In genomic region chr10:22002531-22003110, GRCh38 we compare ENCODE assay signal across 8 cellular contexts. TPM values are rescaled to one million over a fixed set of nuclear protein-coding genes. Genes with fewer than 3 reads are reported as not detected.
A peak's percentile ranks its signal among the peaks of the same experiment; 100 is the strongest.
DNase-seq lines count a peak whose midpoint lies in the region; ATAC-seq, FAIRE-seq and TF ChIP-seq lines count a peak whose summit lies in the region.

No MANE protein-coding gene starts in this region.

- no peak for TF ChIP-seq EP300 in H1 (IDR thresholded peaks at IDR 0.05; ENCODE audit: borderline replicate concordance in 1 of 2, low read depth in 2 of 2, low read length in 2 of 2)

- H2BK12ac ChIP-seq in H1 (ENCODE audit: low read depth, low read length) = no peak overlapping the region

- H3K9ac ChIP-seq in H1 (replicated peaks in 1 of 4; ENCODE audit: extremely low read depth in 1 of 4, low read depth in 3 of 4, low read length in 3 of 4) (peak overlapping the region; percentile 31 to 82 (median 62)), mucosa of rectum (ENCODE audit: low read depth in 1 of 2, low read length in 2 of 2) (peak overlapping the region; percentile 88 to 92)

- TF ChIP-seq POLR2A in H1 (IDR thresholded peaks at IDR 0.05; ENCODE audit: control extremely low read depth in 1 of 2, low read depth in 2 of 2, low read length in 2 of 2) = no peak

- no peak overlapping the region for H3K27ac ChIP-seq in H1 (ENCODE audit: low read depth, low read length)
- H3K27ac ChIP-seq in mucosa of rectum (ENCODE audit: low read depth in 2 of 2, low read length in 2 of 2) = peak overlapping the region; percentile 94

- H3K27me3 ChIP-seq in BE2C = no peaks in the 10 kb centered on the region
- H3K27me3 ChIP-seq in H1 (replicated peaks in 1 of 4; ENCODE audit: control insufficient read depth in 3 of 4, extremely low read depth in 1 of 4, insufficient read depth in 3 of 4, low read length in 3 of 4) = peaks cover 0 to 4% (median 0%) of the 10 kb centered on the region in 4 experiments; a peak in 2 of 7 replicates
- no peaks in the 10 kb centered on the region for H3K27me3 ChIP-seq in mucosa of rectum (ENCODE audit: control insufficient read depth in 2 of 2, insufficient read depth in 2 of 2, low read length in 2 of 2)

- H2AFZ ChIP-seq in H1 (ENCODE audit: low read length) = 0 out of 2 replicates have a peak overlapping the region, but pooled peaks have one; percentile 15

- peaks cover 0 to 11% of the 10 kb centered on the region in 2 experiments; a peak in 1 of 4 replicates for H3K79me2 ChIP-seq in H1 (ENCODE audit: control insufficient read depth in 1 of 2, insufficient read depth in 2 of 2, low read length in 2 of 2)

- H3K4me2 ChIP-seq in H1 (ENCODE audit: insufficient read depth in 1 of 2, low read depth in 2 of 2, low read length in 2 of 2) = peak overlapping the region; percentile 88 to 97

- H3K4me1 ChIP-seq in BE2C (no peaks in the 10 kb centered on the region; the same call in 1 of the 2 replicates), H1 (replicated peaks in 1 of 4; ENCODE audit: control insufficient read depth in 3 of 4, insufficient read depth in 4 of 4, low read length in 3 of 4) (peaks cover 0 to 3% (median 1%) of the 10 kb centered on the region in 4 experiments; a peak in 2 of 7 replicates), mucosa of rectum (ENCODE audit: control insufficient read depth in 2 of 2, insufficient read depth in 2 of 2, low read length in 2 of 2) (peaks cover 3 to 12% of the 10 kb centered on the region in 2 donors)

- no peaks in the 10 kb centered on the region for H3K79me1 ChIP-seq in H1 (ENCODE audit: low read depth, low read length)

- H3K56ac ChIP-seq in H1 (replicated peaks; ENCODE audit: insufficient read length, low read depth, low read length) = no peak overlapping the region

- no peak overlapping the region for H3K23ac ChIP-seq in H1 (ENCODE audit: insufficient read length)

- WGBS in H1 (ENCODE audit: extremely low coverage in 1 of 2, insufficient coverage in 1 of 2, insufficient read length in 1 of 2, insufficient replicate concordance in 2 of 2, low coverage in 1 of 2, low lambda C conversion rate in 2 of 2, missing lambda C conversion rate in 1 of 2), 2 experiments = 6% methylated on average over 16 of the region's 17 CpGs; no CpG with 5 or more reads in 1 of the 2 experiments

- TF ChIP-seq CTCF in BE2C (IDR thresholded peaks at IDR 0.05; ENCODE audit: low read depth, low read length) (no peak), H1 (IDR thresholded peaks at IDR 0.05; ENCODE audit: control extremely low read depth in 1 of 3, insufficient read depth in 1 of 3, low read depth in 1 of 3, low read length in 3 of 3) (no peak)

- H4K91ac ChIP-seq in H1 (replicated peaks; ENCODE audit: insufficient read length, low read length) = no peak overlapping the region

- DNase-seq in BE2C (no peak), SK-N-DZ (ENCODE audit: low spot score) (peak; percentile 9), H1 (ENCODE audit: low read depth in 1 of 2, low spot score in 2 of 2) (no peak), globus pallidus (ENCODE audit: low spot score) (no peak)
- no peak for DNase-seq in activated CD4-positive, CD25-positive, alpha-beta regulatory T cell treated with anti-CD3 and anti-CD28 coated beads, Interleukin-2, amount 50 U/mL, for 72 hours

- no peak overlapping the region for H2BK20ac ChIP-seq in H1 (ENCODE audit: low read length)

- no peak overlapping the region for H4K5ac ChIP-seq in H1 (ENCODE audit: insufficient read length, low read depth, low read length)

- no peak overlapping the region for H2BK120ac ChIP-seq in H1 (replicated peaks; ENCODE audit: low read depth, low read length)

- H3K9me3 ChIP-seq in BE2C = no peaks in the 10 kb centered on the region
- H3K9me3 ChIP-seq in H1 (ENCODE audit: insufficient read depth in 2 of 2, low read depth in 1 of 2, low read length in 1 of 2) = no peaks in the 10 kb centered on the region; a peak in 1 of 4 replicates
- no peaks in the 10 kb centered on the region for H3K9me3 ChIP-seq in mucosa of rectum (ENCODE audit: control insufficient read depth in 2 of 2, low read length in 2 of 2)

- H3K4ac ChIP-seq in H1 (replicated peaks; ENCODE audit: insufficient read length, low read depth, low read length) = no peak overlapping the region

- POLR2A ChIA-PET in H1 (lab: Charles Lee; ENCODE audit: partially characterized antibody) = interaction anchor here (1.5 to 1.8 kb wide), 2 partner anchors 9 to 314 kb away, joined by 3 to 8 read pairs; partner anchors contain the start of gene COMMD3

- peak overlapping the region; percentile 9; the same call in 1 of the 2 replicates for H4K8ac ChIP-seq in H1 (ENCODE audit: extremely low read depth, insufficient read depth, low read length)

- no peaks in the 10 kb centered on the region for H3K36me3 ChIP-seq in BE2C
- no peaks in the 10 kb centered on the region for H3K36me3 ChIP-seq in H1 (ENCODE audit: control insufficient read depth in 2 of 4, insufficient read depth in 4 of 4, low read length in 3 of 4)
- H3K36me3 ChIP-seq in mucosa of rectum (ENCODE audit: control insufficient read depth in 2 of 2, insufficient read depth in 2 of 2, low read length in 2 of 2) = no peaks in the 10 kb centered on the region

- peaks cover 0 to 2% of the 10 kb centered on the region in 2 experiments for H4K20me1 ChIP-seq in H1 (replicated peaks in 1 of 2; ENCODE audit: control insufficient read depth in 1 of 2, insufficient read depth in 2 of 2, low read length in 2 of 2)

- H3K4me3 ChIP-seq in BE2C (ENCODE audit: low read depth, low read length) = peak overlapping the region; percentile 89
- peak overlapping the region; percentile 56 to 85 (median 83) for H3K4me3 ChIP-seq in H1 (ENCODE audit: extremely low read depth in 1 of 4, insufficient read depth in 2 of 4, low read depth in 3 of 4, low read length in 4 of 4)
- H3K4me3 ChIP-seq in mucosa of rectum (ENCODE audit: low read length in 2 of 2) = peak overlapping the region; percentile 90 to 94

- FAIRE-seq in H1 (lab: Jason Lieb, UNC) = peak; percentile 69

- CTCF ChIA-PET in H1 (lab: Charles Lee; ENCODE audit: partially characterized antibody) = interaction anchor here (0.6 to 4.7 kb wide), 7 partner anchors 10 to 986 kb away, joined by 3 to 32 read pairs (median 4); no protein-coding TSS in a partner anchor

- H2BK5ac ChIP-seq in H1 (ENCODE audit: low read depth, low read length) = no peak overlapping the region; the same call in 1 of the 2 replicates

- ATAC-seq in GM18868 (IDR thresholded peaks at IDR 0.05; ENCODE audit: unreplicated experiment) = peak; percentile 8
- peak; percentile 24 for ATAC-seq in HG03045 (IDR thresholded peaks at IDR 0.05; ENCODE audit: unreplicated experiment)

- TF ChIP-seq RAD21 in H1 (IDR thresholded peaks at IDR 0.05 in 1 of 2, conservative IDR thresholded peaks at IDR 0.05 in 1 of 2; ENCODE audit: low read depth in 2 of 2, low read length in 2 of 2) = no peak

- no peak overlapping the region for H2AK5ac ChIP-seq in H1 (ENCODE audit: low read depth, low read length)

- no peak overlapping the region; the same call in 1 of the 2 replicates for H3K18ac ChIP-seq in H1 (ENCODE audit: extremely low read depth, low read length)

- no peak overlapping the region for H2BK15ac ChIP-seq in H1 (ENCODE audit: low read length)

- H3K14ac ChIP-seq in H1 (ENCODE audit: insufficient read length) = no peak overlapping the region

- peaks cover 12% of the 10 kb centered on the region for H3K23me2 ChIP-seq in H1 (ENCODE audit: low read depth, low read length)

TF ChIP-seq in H1, 55 proteins besides CTCF, POLR2A, EP300 and RAD21:
- no peak for TF ChIP-seq CHD2 (IDR thresholded peaks at IDR 0.05; ENCODE audit: low read length)
- no peak for TF ChIP-seq SP1 (IDR thresholded peaks at IDR 0.05; ENCODE audit: low read depth, low read length)
- TF ChIP-seq SAP30 (IDR thresholded peaks at IDR 0.05; ENCODE audit: insufficient read depth, insufficient replicate concordance, low read length) = peak; percentile 46
- TF ChIP-seq SUZ12 (IDR thresholded peaks at IDR 0.05; ENCODE audit: low read length) = 0 out of 2 replicates have a peak, but pooled peaks have one; percentile 5

RNA-seq across cellular contexts. Expression of gene DNAJC1, which starts 0.9 kb away (rescaled TPM):
- polyA plus RNA-seq in BE2C (2012; ENCODE audit: insufficient read depth, insufficient read length, low read depth) = 21.5 TPM
- polyA plus RNA-seq in SK-N-DZ (2014; cell fraction: cytosol; rRNA removed) = 16.7 and 19.1 TPM in 2 replicates
- 13.2 and 23.0 TPM in 2 replicates for polyA plus RNA-seq in SK-N-DZ (2014; cell fraction: nucleus; rRNA removed)
- 14.8 and 15.6 TPM in 2 replicates for total RNA-seq in H1 (2021; fragmentation: NEBNext Ultra II Directional; extraction: Animal tissue kit (Norgen Biotek cat#: 25700))
- polyA plus RNA-seq in H1 (2011; rRNA removed) = 6.8 and 8.3 TPM in 2 replicates
- 10.3 TPM for polyA plus RNA-seq in H1 (2011; cell fraction: cytosol; rRNA removed)
- polyA plus RNA-seq in H1 (2011; cell fraction: nucleus; rRNA removed) = 22.7 TPM
- 10.6 to 13.4 TPM (median 12.2 TPM) in 4 replicates for polyA plus RNA-seq in H1 (2012, experiment 1 of 2)
- 4.5 TPM for polyA plus RNA-seq in H1 (2012, experiment 2 of 2)
- polyA plus RNA-seq in H1 (2013, experiment 1 of 2) = 41.8 TPM
- 42.0 TPM for polyA plus RNA-seq in H1 (2013, experiment 2 of 2)
- polyA minus RNA-seq in H1 (2011; rRNA and poly(A)+ RNA removed) = 5.1 and 7.5 TPM in 2 replicates
- 8.6 TPM for polyA minus RNA-seq in H1 (2011; cell fraction: cytosol; rRNA and poly(A)+ RNA removed)
- polyA minus RNA-seq in H1 (2011; cell fraction: nucleus; rRNA and poly(A)+ RNA removed) = 17.3 TPM
